1 cellular context compared by ENCODE assay signal in genomic region chr19:3979674-3980352, GRCh38.
TF ChIP-seq lines count a peak whose summit lies in the region.

No MANE protein-coding gene starts in this region.

TF ChIP-seq in K562, 482 proteins besides CTCF, POLR2A, EP300 and RAD21 (continued from another document and continues in another):
- TF ChIP-seq ZNF398 (CRISPR knock-in tag; IDR thresholded peaks at IDR 0.05) (no peak), PRPF4 (IDR thresholded peaks at IDR 0.05; ENCODE audit: insufficient read depth, low read depth, low read length, poor library complexity, severe bottlenecking) (peak; percentile 75), HEY1 (CRISPR knock-in tag; IDR thresholded peaks at IDR 0.05; ENCODE audit: borderline replicate concordance) (no peak), EP400 (IDR thresholded peaks at IDR 0.05) (no peak), POLR2AphosphoS2 (IDR thresholded peaks at IDR 0.05; ENCODE audit: low read length) (no peak; the same call in 1 of the 2 replicates), ZNF436 (CRISPR knock-in tag; IDR thresholded peaks at IDR 0.05) (no peak), POLR2G (IDR thresholded peaks at IDR 0.05; ENCODE audit: low read depth, low read length) (peak; percentile 80), ZBED1 (IDR thresholded peaks at IDR 0.05) (peak; percentile 33; the same call in 1 of the 2 replicates), ZNF561 (CRISPR knock-in tag; conservative IDR thresholded peaks at IDR 0.05) (no peak), IRF9 (tag; IDR thresholded peaks at IDR 0.05) (no peak), PCBP2 (IDR thresholded peaks at IDR 0.05; ENCODE audit: low read depth, low read length, poor library complexity, severe bottlenecking) (no peak), HIVEP1 (CRISPR knock-in tag; IDR thresholded peaks at IDR 0.05) (no peak), HDAC8 (tag; IDR thresholded peaks at IDR 0.05) (no peak), CBX3 (IDR thresholded peaks at IDR 0.05; ENCODE audit: borderline replicate concordance in 1 of 2, low read length in 2 of 2) (no peak), GTF2B (IDR thresholded peaks at IDR 0.05; ENCODE audit: extremely low read depth, insufficient read length) (no peak), KAT8 (IDR thresholded peaks at IDR 0.05; ENCODE audit: low read depth) (no peak), NKRF (IDR thresholded peaks at IDR 0.05; ENCODE audit: borderline replicate concordance) (no peak), POLR3A (IDR thresholded peaks at IDR 0.05; ENCODE audit: borderline replicate concordance, extremely low read depth, insufficient read depth, insufficient read length) (no peak), SAFB (IDR thresholded peaks at IDR 0.05; ENCODE audit: borderline replicate concordance, low read depth, low read length) (no peak), PPARD (CRISPR knock-in tag; IDR thresholded peaks at IDR 0.05) (no peak), NFE2L1 (tag; IDR thresholded peaks at IDR 0.05; ENCODE audit: borderline replicate concordance, low read depth) (no peak), KAT2B (IDR thresholded peaks at IDR 0.05; ENCODE audit: low read depth, low read length) (no peak), ZNF511 (CRISPR knock-in tag; IDR thresholded peaks at IDR 0.05) (no peak), TEAD1 (CRISPR knock-in tag; IDR thresholded peaks at IDR 0.05) (no peak), MAX (CRISPR knock-in tag; IDR thresholded peaks at IDR 0.05) (no peak), ZBTB7A (IDR thresholded peaks at IDR 0.05; ENCODE audit: borderline replicate concordance, control insufficient read depth, low read depth, low read length) (no peak), CHAMP1 (IDR thresholded peaks at IDR 0.05) (no peak), CHCHD3 (CRISPR knock-in tag; IDR thresholded peaks at IDR 0.05) (no peak), MCM2 (IDR thresholded peaks at IDR 0.05; ENCODE audit: low read depth) (no peak), BRD9 (IDR thresholded peaks at IDR 0.05; ENCODE audit: low read depth, partially characterized antibody) (no peak), ZC3H8 (IDR thresholded peaks at IDR 0.05) (no peak), ZNF431 (CRISPR knock-in tag; IDR thresholded peaks at IDR 0.05) (peak; percentile 40), NFXL1 (CRISPR knock-in tag; IDR thresholded peaks at IDR 0.05) (no peak), ZNF280A (IDR thresholded peaks at IDR 0.05; ENCODE audit: low read depth, partially characterized antibody) (no peak), MLX (CRISPR knock-in tag; conservative IDR thresholded peaks at IDR 0.05) (no peak), HOXB6 (CRISPR knock-in tag; IDR thresholded peaks at IDR 0.05; ENCODE audit: borderline replicate concordance) (no peak), ILK (tag; IDR thresholded peaks at IDR 0.05; ENCODE audit: borderline replicate concordance, low read depth) (no peak), ZNF512 (tag; IDR thresholded peaks at IDR 0.05) (no peak), GTF2E2 (tag; IDR thresholded peaks at IDR 0.05) (no peak), FOSL1 (tag; conservative IDR thresholded peaks at IDR 0.05) (no peak), ZNF778 (CRISPR knock-in tag; IDR thresholded peaks at IDR 0.05) (no peak), ZNF717 (CRISPR knock-in tag; IDR thresholded peaks at IDR 0.05) (no peak), KLF6 (CRISPR knock-in tag; IDR thresholded peaks at IDR 0.05; ENCODE audit: borderline replicate concordance) (no peak), TCFL5 (CRISPR knock-in tag; conservative IDR thresholded peaks at IDR 0.05) (no peak), E2F1 (CRISPR knock-in tag; IDR thresholded peaks at IDR 0.05) (no peak), RNF2 (IDR thresholded peaks at IDR 0.05) (no peak), TCF7L2 (IDR thresholded peaks at IDR 0.05; ENCODE audit: low read depth, low read length) (no peak)
